1 cellular context compared by ENCODE assay signal in genomic region chr2:88638123-88638650, GRCh38.
TF ChIP-seq lines count a peak whose summit lies in the region.

No MANE protein-coding gene starts in this region.

TF ChIP-seq in K562, 482 proteins besides CTCF, POLR2A, EP300 and RAD21:
- TF ChIP-seq ZNF316 (IDR thresholded peaks at IDR 0.05) (peak; percentile 71), C11orf30 (IDR thresholded peaks at IDR 0.05; ENCODE audit: low read depth) (peak; percentile 63; the same call in 1 of the 2 replicates), TCFL5 (CRISPR knock-in tag; conservative IDR thresholded peaks at IDR 0.05) (no peak)
